24 cellular contexts compared by ENCODE assay signal in the genomic region with DNA sequence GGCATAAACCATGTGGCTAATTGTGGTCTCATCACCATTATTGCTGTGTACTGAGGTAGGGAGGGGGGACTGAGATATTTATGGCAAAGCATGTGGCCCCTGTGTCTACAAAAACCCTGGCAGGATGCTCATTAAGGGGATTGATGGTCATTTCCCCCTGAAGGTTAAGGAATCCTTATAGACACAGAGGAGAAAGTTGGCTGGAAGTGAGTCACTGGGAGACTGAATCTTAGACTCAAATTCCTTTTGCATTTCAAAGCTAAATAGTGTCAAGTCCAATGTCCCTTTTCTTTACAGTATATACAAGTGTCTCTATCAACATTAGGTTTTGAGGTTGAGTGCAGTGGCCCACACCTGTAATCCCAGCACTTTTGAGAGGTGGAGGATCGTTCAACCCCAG. TPM values are rescaled to one million over a fixed set of nuclear protein-coding genes. Genes with fewer than 3 reads are reported as not detected.
DNase-seq lines count a peak whose midpoint lies in the region; ATAC-seq, FAIRE-seq and TF ChIP-seq lines count a peak whose summit lies in the region.
"Had no signal": no experiment of that assay in that cellular context is flagged by ENCODE, and none has a peak within 500 bp of the region (broad histone marks: within the 10 kb centered on the region; RNA-seq: fewer than 3 reads in every experiment).

No MANE protein-coding gene starts in this region.

- no peaks in the 10 kb centered on the region for H3K79me2 ChIP-seq in astrocyte (ENCODE audit: insufficient read depth, low read length)
- H3K79me2 ChIP-seq in osteoblast (ENCODE audit: insufficient read depth, low read length) = no peaks in the 10 kb centered on the region

- intact Hi-C loops in CD8-positive, alpha-beta T cell (cut with DNase I, micrococcal nuclease) = no loop called here

- CTCF ChIA-PET in CD8-positive, alpha-beta T cell (lab: Charles Lee) = interaction anchor here (0.7 to 1.2 kb wide), 2 partner anchors 9 to 34 kb away, joined by 3 read pairs; no protein-coding TSS in a partner anchor

- peak overlapping the region; percentile 55 for H3K27ac Mint-ChIP-seq in CD8-positive, alpha-beta T cell
- H3K27ac Mint-ChIP-seq in HFFc6 = peak overlapping the region; percentile 42
- H3K27ac Mint-ChIP-seq in astrocyte (ENCODE audit: unreplicated experiment) = peak overlapping the region; percentile 18
- H3K27ac Mint-ChIP-seq: activated naive CD8-positive, alpha-beta T cell; activated T-cell treated with anti-CD3 and anti-CD28 coated beads, Interleukin-2, amount 50 U/mL, for 72 hours; T-helper 2 cell treated with Interferon-gamma antibody and Interleukin-4, amounts not matched to agents 5 μg/mL and 100 μg/mL, for 36 hours had no signal

- peaks cover 33% of the 10 kb centered on the region for H3K36me3 Mint-ChIP-seq in CD8-positive, alpha-beta T cell
- H3K36me3 Mint-ChIP-seq in HFFc6 (ENCODE audit: low read depth) (peaks cover 12% of the 10 kb centered on the region), astrocyte (ENCODE audit: low read depth, unreplicated experiment) (peaks cover 24% of the 10 kb centered on the region)

- no peak for ATAC-seq in CD8-positive, alpha-beta T cell
- ATAC-seq in HG03159 (IDR thresholded peaks at IDR 0.05; ENCODE audit: unreplicated experiment) = no peak
- ATAC-seq: activated T-cell treated with anti-CD3 and anti-CD28 coated beads, Interleukin-2, amount 50 U/mL, for 72 hours; body of pancreas; left ventricle myocardium superior had no signal

- no peaks in the 10 kb centered on the region for H3K9me3 ChIP-seq in CD8-positive, alpha-beta T cell (ENCODE audit: low read length)
- no peaks in the 10 kb centered on the region for H3K9me3 ChIP-seq in astrocyte (ENCODE audit: insufficient read depth, low read depth, low read length)
- no peaks in the 10 kb centered on the region for H3K9me3 ChIP-seq in osteoblast (ENCODE audit: low read depth, low read length)
- H3K9me3 ChIP-seq: body of pancreas, spleen, stomach had no signal

- DNase-seq in CD8-positive, alpha-beta T cell = no peak
- DNase-seq in HFFc6 (peak; percentile 39), astrocyte (ENCODE audit: low read depth) (peak; percentile 39), osteoblast (ENCODE audit: insufficient read length, low spot score, missing footprints) (peak; percentile 82), activated gamma-delta T cell (lab: John Stamatoyannopoulos, UW) (no peak), NCI-H2029 (lab: John Stamatoyannopoulos, UW) (no peak)
- DNase-seq: activated CD4-positive, alpha-beta T cell treated with anti-CD3 and anti-CD28 coated beads, Interleukin-2, amount 50 U/mL, for 4 hours; activated T-cell treated with anti-CD3 and anti-CD28 coated beads, Interleukin-2, amount 50 U/mL, for 72 hours; body of pancreas; left ventricle myocardium superior; MM.1S; NCI-H1694; NCI-H774; spleen; stimulated activated CD4-positive, alpha-beta T cell treated with anti-CD3 and anti-CD28 coated beads, Interleukin-4, amount 100 ng/mL, for 4 hours; stomach had no signal

- no peaks in the 10 kb centered on the region for H4K20me1 ChIP-seq in astrocyte (ENCODE audit: insufficient read depth, low read length)
- no peaks in the 10 kb centered on the region for H4K20me1 ChIP-seq in osteoblast (ENCODE audit: insufficient read depth, low read length)

- no peak overlapping the region for H2AFZ ChIP-seq in astrocyte (ENCODE audit: low read depth, low read length)
- no peak overlapping the region for H2AFZ ChIP-seq in osteoblast (ENCODE audit: low read length)

- no peaks in the 10 kb centered on the region for H3K9me3 Mint-ChIP-seq in CD8-positive, alpha-beta T cell
- no peaks in the 10 kb centered on the region for H3K9me3 Mint-ChIP-seq in HFFc6
- H3K9me3 Mint-ChIP-seq in astrocyte (ENCODE audit: unreplicated experiment) = peaks cover 2% of the 10 kb centered on the region
- H3K9me3 Mint-ChIP-seq: activated T-cell treated with anti-CD3 and anti-CD28 coated beads, Interleukin-2, amount 50 U/mL, for 72 hours; T-helper 2 cell treated with Interferon-gamma antibody and Interleukin-4, amounts not matched to agents 5 μg/mL and 100 μg/mL, for 36 hours had no signal

- TF ChIP-seq CTCF in CD8-positive, alpha-beta T cell (IDR thresholded peaks at IDR 0.05) = no peak
- no peak for TF ChIP-seq CTCF in HFFc6 (IDR thresholded peaks at IDR 0.05)
- no peak for TF ChIP-seq CTCF in astrocyte (IDR thresholded peaks at IDR 0.05; ENCODE audit: insufficient read depth, low read depth, low read length)
- TF ChIP-seq CTCF in osteoblast (IDR thresholded peaks at IDR 0.05; ENCODE audit: extremely low read depth, low read depth, low read length) = no peak

- H3K4me1 ChIP-seq in CD8-positive, alpha-beta T cell (ENCODE audit: insufficient read depth, low read length) = no peaks in the 10 kb centered on the region
- no peaks in the 10 kb centered on the region for H3K4me1 ChIP-seq in astrocyte (ENCODE audit: insufficient read depth, low read length)
- peaks cover 5% of the 10 kb centered on the region for H3K4me1 ChIP-seq in osteoblast (ENCODE audit: insufficient read depth, low read length)
- H3K4me1 ChIP-seq: body of pancreas, spleen, stomach had no signal

- peaks cover 26% of the 10 kb centered on the region for H3K36me3 ChIP-seq in CD8-positive, alpha-beta T cell (ENCODE audit: insufficient read depth, low read length)
- no peaks in the 10 kb centered on the region for H3K36me3 ChIP-seq in astrocyte (ENCODE audit: insufficient read depth, low read length)
- peaks cover 17% of the 10 kb centered on the region for H3K36me3 ChIP-seq in osteoblast (ENCODE audit: insufficient read depth, low read length)

- FAIRE-seq in astrocyte (lab: Jason Lieb, UNC) = no peak
- FAIRE-seq: colon, D721Med had no signal

- H3K27me3 Mint-ChIP-seq in CD8-positive, alpha-beta T cell (ENCODE audit: low read depth) = no peaks in the 10 kb centered on the region
- H3K27me3 Mint-ChIP-seq in HFFc6 (ENCODE audit: insufficient read depth) (no peaks in the 10 kb centered on the region; the same call in 1 of the 2 replicates), astrocyte (ENCODE audit: low read depth, unreplicated experiment) (no peaks in the 10 kb centered on the region)
- H3K27me3 Mint-ChIP-seq: activated naive CD8-positive, alpha-beta T cell had no signal

- POLR2A ChIA-PET in CD8-positive, alpha-beta T cell (lab: Charles Lee) = no interaction called here

- no peak overlapping the region for H3K9ac ChIP-seq in astrocyte (ENCODE audit: low read length)

- H3K27ac ChIP-seq in CD8-positive, alpha-beta T cell (ENCODE audit: low read depth, low read length) = no peak overlapping the region
- H3K27ac ChIP-seq in astrocyte (ENCODE audit: low read depth, low read length) (no peak overlapping the region), osteoblast (ENCODE audit: low read depth, low read length) (no peak overlapping the region)
- H3K27ac ChIP-seq: body of pancreas, spleen, stomach had no signal

- no peaks in the 10 kb centered on the region for H3K27me3 ChIP-seq in CD8-positive, alpha-beta T cell (ENCODE audit: insufficient read depth, low read length)
- H3K27me3 ChIP-seq in astrocyte (ENCODE audit: insufficient read depth, low read length) (no peaks in the 10 kb centered on the region), osteoblast (ENCODE audit: insufficient read depth, low read length) (no peaks in the 10 kb centered on the region)
- H3K27me3 ChIP-seq: body of pancreas, spleen, stomach had no signal

- H3K4me3 Mint-ChIP-seq in CD8-positive, alpha-beta T cell = no peak overlapping the region
- H3K4me3 Mint-ChIP-seq in HFFc6 (no peak overlapping the region), astrocyte (ENCODE audit: unreplicated experiment) (no peak overlapping the region)
- H3K4me3 Mint-ChIP-seq: activated naive CD8-positive, alpha-beta T cell; activated T-cell treated with anti-CD3 and anti-CD28 coated beads, Interleukin-2, amount 50 U/mL, for 72 hours; T-helper 2 cell treated with Interferon-gamma antibody and Interleukin-4, amounts not matched to agents 5 μg/mL and 100 μg/mL, for 36 hours had no signal

- no peaks in the 10 kb centered on the region for H3K4me1 Mint-ChIP-seq in CD8-positive, alpha-beta T cell (ENCODE audit: low read depth)
- H3K4me1 Mint-ChIP-seq in HFFc6 (ENCODE audit: low read depth) (peaks cover 25% of the 10 kb centered on the region), astrocyte (ENCODE audit: low read depth, unreplicated experiment) (peaks cover 6% of the 10 kb centered on the region)

- no peak overlapping the region for H3K4me2 ChIP-seq in astrocyte (ENCODE audit: low read length)
- H3K4me2 ChIP-seq in osteoblast (ENCODE audit: insufficient read depth, low read length) = no peak overlapping the region

- H3K4me3 ChIP-seq in CD8-positive, alpha-beta T cell (ENCODE audit: low read depth, low read length) = no peak overlapping the region
- H3K4me3 ChIP-seq in astrocyte (ENCODE audit: insufficient read depth, low read depth, low read length) (no peak overlapping the region), osteoblast (ENCODE audit: insufficient read depth, low read length) (no peak overlapping the region)
- H3K4me3 ChIP-seq: body of pancreas, spleen, stomach had no signal

RNA-seq across cellular contexts. Expression of a gene that starts 9.9 kb away (rescaled TPM):
- total RNA-seq in CD8-positive, alpha-beta T cell = not detected
- 10 to 100 TPM; 12.6 to 17.2 (median 15.5) TPM for total RNA-seq in HFFc6 (2021; fragmentation: NEBNext Ultra II Directional; extraction: Animal tissue kit (Norgen Biotek cat#: 25700))
- total RNA-seq in astrocyte (19.8 and 27.7 TPM in 2 replicates), osteoblast (1.8 and 3.5 TPM in 2 replicates)

RNA-seq across cellular contexts. Expression of a gene that starts 34.9 kb away (rescaled TPM):
- not detected for total RNA-seq in CD8-positive, alpha-beta T cell
- total RNA-seq in HFFc6 (2021; fragmentation: NEBNext Ultra II Directional; extraction: Animal tissue kit (Norgen Biotek cat#: 25700)) = not detected
- total RNA-seq in astrocyte (not detected in 2 replicates), osteoblast (not detected in 2 replicates)
- total RNA-seq: body of pancreas, fibroblast of lung, G401, left ventricle myocardium superior, mucosa of gallbladder, spleen, stomach had no signal

RNA-seq across cellular contexts. Expression of a gene that starts 46.0 kb away (rescaled TPM):
- total RNA-seq in CD8-positive, alpha-beta T cell = under 1 TPM in 1 of 2 experiments, not detected in 1; 0.25 TPM
- 10 to 100 TPM; 16.0 to 26.6 (median 17.9) TPM for total RNA-seq in HFFc6 (2021; fragmentation: NEBNext Ultra II Directional; extraction: Animal tissue kit (Norgen Biotek cat#: 25700))
- total RNA-seq in astrocyte (0.50 and 0.52 TPM in 2 replicates), osteoblast (2.5 and 2.9 TPM in 2 replicates)

RNA-seq across cellular contexts. Expression of a gene that starts 46.0 kb away (rescaled TPM):
- total RNA-seq in CD8-positive, alpha-beta T cell = 10 to 100 TPM; 81.1 to 89.7 TPM
- 10 to 100 TPM; 35.3 to 42.2 (median 38.4) TPM for total RNA-seq in HFFc6 (2021; fragmentation: NEBNext Ultra II Directional; extraction: Animal tissue kit (Norgen Biotek cat#: 25700))
- total RNA-seq in astrocyte (45.8 and 54.6 TPM in 2 replicates), osteoblast (9.0 and 9.4 TPM in 2 replicates)

Comparison
In these comparisons a context has a peak if more than half of its experiments do, and no peak if none do; other contexts are left out.
1. DNase-seq: peak in HFFc6 (single experiment), astrocyte (single experiment) and osteoblast (single experiment); none in CD8-positive, alpha-beta T cell (0 of 7), activated gamma-delta T cell (single experiment) and NCI-H2029 (single experiment).
2. Peak in every context shown above with its lines, with median percentiles within 50 percentile points of each other: H3K27ac Mint-ChIP-seq.